Comparison of ENCODE assay signal across 1 cellular context in the genomic region with DNA sequence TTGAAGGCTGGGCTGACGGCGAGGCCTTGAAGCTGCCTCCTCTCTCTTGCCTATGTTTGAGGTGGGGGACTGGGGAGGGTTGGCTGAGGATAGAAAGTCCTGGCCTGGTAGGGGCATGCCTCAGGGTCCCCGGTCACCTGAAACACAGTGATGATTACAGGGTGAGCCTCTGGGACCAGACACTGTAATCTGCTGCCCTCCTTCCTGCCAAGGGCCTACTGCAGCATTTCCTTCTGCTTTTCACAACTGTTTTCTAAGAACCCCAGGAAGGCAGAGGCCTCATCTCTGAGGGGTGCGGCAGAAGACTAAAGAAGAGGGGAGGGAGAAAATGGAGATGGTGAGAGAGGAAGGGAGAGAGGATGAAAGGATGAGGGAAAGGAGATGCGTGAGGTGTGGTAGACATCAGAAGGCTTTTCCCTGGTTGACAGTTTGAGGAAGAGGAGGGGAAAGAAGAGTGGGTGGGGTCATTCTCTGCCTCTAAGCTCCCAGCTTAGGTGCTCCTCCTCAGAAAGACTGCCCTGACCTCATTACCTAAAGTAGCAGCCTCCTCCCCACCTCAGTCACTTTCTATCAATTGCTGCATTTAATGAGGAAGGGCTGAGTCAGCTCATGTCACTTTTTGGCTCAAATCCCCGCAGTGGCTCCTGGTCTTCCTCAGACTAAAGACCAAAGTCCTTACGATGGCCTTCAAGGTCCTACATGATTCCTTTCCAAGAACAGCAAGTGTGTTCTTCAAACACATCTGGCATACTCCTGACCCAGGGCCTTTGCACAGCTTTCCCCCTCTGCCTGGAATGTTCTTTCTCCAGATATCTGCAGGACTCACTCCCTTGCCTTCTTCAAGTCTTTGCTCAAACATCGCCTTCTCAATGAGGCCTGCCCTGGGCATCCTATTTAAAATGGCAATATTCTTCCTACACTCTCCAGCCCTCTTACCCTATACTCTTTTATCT.
TF ChIP-seq lines count a peak whose summit lies in the region.

No MANE protein-coding gene starts in this region.

TF ChIP-seq in endothelial cell of umbilical vein, 7 proteins besides CTCF, POLR2A, EP300 and RAD21 (continued from another document):
- TF ChIP-seq JUN (IDR thresholded peaks at IDR 0.05; ENCODE audit: borderline replicate concordance, insufficient read depth, insufficient read length, low read depth) (no peak), MYC (IDR thresholded peaks at IDR 0.05; ENCODE audit: low read depth, low read length) (no peak), POLR2AphosphoS5 (IDR thresholded peaks at IDR 0.05; ENCODE audit: insufficient read depth, low read depth, low read length) (no peak)
